39 cellular contexts compared by ENCODE assay signal in genomic region chr11:1181420-1181819, GRCh38. TPM values are rescaled to one million over a fixed set of nuclear protein-coding genes. Genes with fewer than 3 reads are reported as not detected.
"Had no signal": no experiment of that assay in that cellular context is flagged by ENCODE, and none has a peak within 500 bp of the region (broad histone marks: within the 10 kb centered on the region; RNA-seq: fewer than 3 reads in every experiment).

No MANE protein-coding gene starts in this region.

- H3K4me3 ChIP-seq: adrenal gland, body of pancreas, breast epithelium had no signal

- DNase-seq: activated B cell treated with CpG ODN at 0.5 μM for 24 hours; activated CD4-positive, alpha-beta memory T cell treated with anti-CD3 and anti-CD28 coated beads for 36 hours; activated CD4-positive, alpha-beta T cell treated with anti-CD3 and anti-CD28 coated beads for 4 hours; activated CD4-positive, alpha-beta T cell treated with anti-CD3 and anti-CD28 coated beads, Interleukin-2, amount 10 ng/mL, durations not matched to agents 24 days and 14 days; activated CD4-positive, alpha-beta T cell treated with anti-CD3 and anti-CD28 coated beads, Interleukin-2, amount 50 U/mL, for 1 hour; activated CD4-positive, alpha-beta T cell treated with anti-CD3 and anti-CD28 coated beads, Interleukin-2, amount 50 U/mL, for 4 hours; activated CD4-positive, CD25-positive, alpha-beta regulatory T cell treated with anti-CD3 and anti-CD28 coated beads, Interleukin-2, amount 50 U/mL, for 72 hours; activated CD8-positive, alpha-beta memory T cell treated with anti-CD3 and anti-CD28 coated beads, Interleukin-2, amount 50 U/mL, for 4 hours; activated CD8-positive, alpha-beta T cell treated with anti-CD3 and anti-CD28 coated beads for 36 hours; activated effector memory CD4-positive, alpha-beta T cell treated with anti-CD3 and anti-CD28 coated beads, Interleukin-2, amount 50 U/mL, for 16 hours; activated gamma-delta T cell treated with Interleukin-2 at 50 U/mL for 16 hours; activated naive CD4-positive, alpha-beta T cell treated with anti-CD3 and anti-CD28 coated beads for 36 hours; activated naive CD4-positive, alpha-beta T cell treated with anti-CD3 and anti-CD28 coated beads, Interleukin-2, amount 50 U/mL, for 16 hours; activated naive CD8-positive, alpha-beta T cell treated with anti-CD3 and anti-CD28 coated beads for 36 hours; activated T-cell treated with anti-CD3 and anti-CD28 coated beads for 4 hours; activated T-cell treated with anti-CD3 and anti-CD28 coated beads, Interleukin-2, amount 50 U/mL, for 1 hour; activated T-cell treated with anti-CD3 and anti-CD28 coated beads, Interleukin-2, amount 50 U/mL, for 4 hours; activated T-cell treated with anti-CD3 and anti-CD28 coated beads, Interleukin-2, amount 50 U/mL, for 72 hours; adrenal gland; amniotic stem cell; aorta; body of pancreas; brain microvascular endothelial cell; caudate nucleus; SW 1271; T-helper 1 cell; T-helper 2 cell; T-helper 9 cell had no signal

- H3K36me3 ChIP-seq: adrenal gland, brain microvascular endothelial cell, breast epithelium had no signal

- H3K27me3 ChIP-seq: body of pancreas, brain microvascular endothelial cell had no signal

- H3K4me3 Mint-ChIP-seq: activated B cell treated with CpG ODN at 0.5 μM for 24 hours; activated CD4-positive, alpha-beta memory T cell treated with anti-CD3 and anti-CD28 coated beads for 36 hours; activated CD4-positive, alpha-beta T cell treated with anti-CD3 and anti-CD28 coated beads, Interleukin-2, amount 10 ng/mL, durations not matched to agents 24 days and 14 days; activated CD8-positive, alpha-beta T cell treated with anti-CD3 and anti-CD28 coated beads for 36 hours; activated naive CD4-positive, alpha-beta T cell treated with anti-CD3 and anti-CD28 coated beads for 36 hours; activated naive CD8-positive, alpha-beta T cell treated with anti-CD3 and anti-CD28 coated beads for 36 hours; activated T-cell treated with anti-CD3 and anti-CD28 coated beads, Interleukin-2, amount 50 U/mL, for 4 hours; activated T-cell treated with anti-CD3 and anti-CD28 coated beads, Interleukin-2, amount 50 U/mL, for 72 hours; activated T-helper 1 cell treated with anti-CD3 and anti-CD28 coated beads, Interleukin-12 subunit alpha, Interleukin-12 subunit beta, Interleukin-2, Interleukin-4 antibody, amounts not matched to agents 30 ng/mL and 10 ng/mL and 1 ng/mL, durations not matched to agents 14 hours and 24 hours and 36 hours; activated T-helper 17 cell treated with anti-CD3 and anti-CD28 coated beads, Interleukin-2, amount 50 U/mL, for 72 hours; central memory CD8-positive, alpha-beta T cell; T-helper 1 cell treated with Interleukin-12 subunit alpha and Interleukin-12 subunit beta and Interleukin-4 antibody, amounts not matched to agents 30 μg/mL and 1 μg/mL, for 36 hours; T-helper 2 cell treated with Interferon-gamma antibody and Interleukin-4, amounts not matched to agents 5 μg/mL and 100 μg/mL, for 36 hours had no signal

- H3K4me1 ChIP-seq: adrenal gland, body of pancreas, breast epithelium had no signal

- H3K27ac ChIP-seq: adrenal gland, body of pancreas, brain microvascular endothelial cell, breast epithelium, VCaP had no signal

- H3K9me3 ChIP-seq: adrenal gland, body of pancreas, breast epithelium had no signal

- H3K27ac Mint-ChIP-seq: activated B cell treated with CpG ODN at 0.5 μM for 24 hours; activated CD4-positive, alpha-beta memory T cell treated with anti-CD3 and anti-CD28 coated beads for 36 hours; activated CD4-positive, alpha-beta T cell treated with anti-CD3 and anti-CD28 coated beads, Interleukin-2, amount 10 ng/mL, durations not matched to agents 24 days and 14 days; activated CD8-positive, alpha-beta T cell treated with anti-CD3 and anti-CD28 coated beads for 36 hours; activated naive CD4-positive, alpha-beta T cell treated with anti-CD3 and anti-CD28 coated beads for 36 hours; activated naive CD4-positive, alpha-beta T cell treated with anti-CD3 and anti-CD28 coated beads, Interleukin-2, amount 50 U/mL, for 72 hours; activated naive CD8-positive, alpha-beta T cell treated with anti-CD3 and anti-CD28 coated beads for 36 hours; activated T-cell treated with anti-CD3 and anti-CD28 coated beads, Interleukin-2, amount 50 U/mL, for 72 hours; activated T-helper 1 cell treated with anti-CD3 and anti-CD28 coated beads, Interleukin-12 subunit alpha, Interleukin-12 subunit beta, Interleukin-2, Interleukin-4 antibody, amounts not matched to agents 30 ng/mL and 10 ng/mL and 1 ng/mL, durations not matched to agents 14 hours and 24 hours and 36 hours; activated T-helper 17 cell treated with anti-CD3 and anti-CD28 coated beads, Interleukin-2, amount 50 U/mL, for 72 hours; T-helper 1 cell treated with Interleukin-12 subunit alpha and Interleukin-12 subunit beta and Interleukin-4 antibody, amounts not matched to agents 30 μg/mL and 1 μg/mL, for 36 hours; T-helper 2 cell treated with Interferon-gamma antibody and Interleukin-4, amounts not matched to agents 5 μg/mL and 100 μg/mL, for 36 hours had no signal

- H3K4me1 Mint-ChIP-seq: activated B cell treated with CpG ODN at 0.5 μM for 24 hours; activated CD4-positive, alpha-beta T cell treated with anti-CD3 and anti-CD28 coated beads, Interleukin-2, amount 10 ng/mL, durations not matched to agents 24 days and 14 days; activated naive CD8-positive, alpha-beta T cell treated with anti-CD3 and anti-CD28 coated beads for 36 hours; activated T-helper 17 cell treated with anti-CD3 and anti-CD28 coated beads, Interleukin-2, amount 50 U/mL, for 72 hours had no signal

- H3K36me3 Mint-ChIP-seq: activated CD4-positive, alpha-beta memory T cell treated with anti-CD3 and anti-CD28 coated beads for 36 hours; activated naive CD4-positive, alpha-beta T cell treated with anti-CD3 and anti-CD28 coated beads, Interleukin-2, amount 50 U/mL, for 72 hours; activated naive CD8-positive, alpha-beta T cell treated with anti-CD3 and anti-CD28 coated beads for 36 hours had no signal

- H3K9me3 Mint-ChIP-seq: activated B cell treated with CpG ODN at 0.5 μM for 24 hours; activated CD4-positive, alpha-beta memory T cell treated with anti-CD3 and anti-CD28 coated beads for 36 hours; activated CD4-positive, alpha-beta T cell treated with anti-CD3 and anti-CD28 coated beads, Interleukin-2, amount 10 ng/mL, durations not matched to agents 24 days and 14 days; activated CD8-positive, alpha-beta T cell treated with anti-CD3 and anti-CD28 coated beads for 36 hours; activated naive CD4-positive, alpha-beta T cell treated with anti-CD3 and anti-CD28 coated beads for 36 hours; activated naive CD4-positive, alpha-beta T cell treated with anti-CD3 and anti-CD28 coated beads, Interleukin-2, amount 50 U/mL, for 72 hours; activated naive CD8-positive, alpha-beta T cell treated with anti-CD3 and anti-CD28 coated beads for 36 hours; activated T-cell treated with anti-CD3 and anti-CD28 coated beads, Interleukin-2, amount 50 U/mL, for 4 hours; activated T-cell treated with anti-CD3 and anti-CD28 coated beads, Interleukin-2, amount 50 U/mL, for 72 hours; activated T-helper 1 cell treated with anti-CD3 and anti-CD28 coated beads, Interleukin-12 subunit alpha, Interleukin-12 subunit beta, Interleukin-2, Interleukin-4 antibody, amounts not matched to agents 30 ng/mL and 10 ng/mL and 1 ng/mL, durations not matched to agents 14 hours and 24 hours and 36 hours; activated T-helper 17 cell treated with anti-CD3 and anti-CD28 coated beads, Interleukin-2, amount 50 U/mL, for 72 hours; central memory CD8-positive, alpha-beta T cell; T-helper 1 cell treated with Interleukin-12 subunit alpha and Interleukin-12 subunit beta and Interleukin-4 antibody, amounts not matched to agents 30 μg/mL and 1 μg/mL, for 36 hours; T-helper 2 cell treated with Interferon-gamma antibody and Interleukin-4, amounts not matched to agents 5 μg/mL and 100 μg/mL, for 36 hours had no signal

- ATAC-seq: activated CD8-positive, alpha-beta T cell treated with anti-CD3 and anti-CD28 coated beads for 36 hours; activated naive CD4-positive, alpha-beta T cell treated with anti-CD3 and anti-CD28 coated beads, Interleukin-2, amount 50 U/mL, for 72 hours; activated T-cell treated with anti-CD3 and anti-CD28 coated beads, Interleukin-2, amount 50 U/mL, for 72 hours; activated T-helper 17 cell treated with anti-CD3 and anti-CD28 coated beads, Interleukin-2, amount 50 U/mL, for 72 hours; body of pancreas had no signal

- FAIRE-seq: astrocyte, TTC549 had no signal

RNA-seq across cellular contexts. Expression of gene MUC5AC, which starts 23.7 kb away (rescaled TPM):
- total RNA-seq: activated B cell treated with CpG ODN at 0.5 μM for 24 hours; activated CD4-positive, alpha-beta memory T cell treated with anti-CD3 and anti-CD28 coated beads for 36 hours; activated CD4-positive, alpha-beta T cell treated with anti-CD3 and anti-CD28 coated beads, Interleukin-2, amount 10 ng/mL, durations not matched to agents 24 days and 14 days; activated CD8-positive, alpha-beta memory T cell treated with anti-CD3 and anti-CD28 coated beads for 36 hours; activated CD8-positive, alpha-beta T cell treated with anti-CD3 and anti-CD28 coated beads for 36 hours; activated naive CD4-positive, alpha-beta T cell treated with anti-CD3 and anti-CD28 coated beads for 36 hours; activated naive CD4-positive, alpha-beta T cell treated with anti-CD3 and anti-CD28 coated beads, Interleukin-2, amount 50 U/mL, for 72 hours; activated naive CD8-positive, alpha-beta T cell treated with anti-CD3 and anti-CD28 coated beads for 36 hours; activated T-cell treated with anti-CD3 and anti-CD28 coated beads, Interleukin-2, amount 50 U/mL, for 72 hours; activated T-helper 1 cell treated with anti-CD3 and anti-CD28 coated beads, Interleukin-12 subunit alpha, Interleukin-12 subunit beta, Interleukin-2, Interleukin-4 antibody, amounts not matched to agents 30 ng/mL and 10 ng/mL and 1 ng/mL, durations not matched to agents 14 hours and 24 hours and 36 hours; activated T-helper 17 cell treated with anti-CD3 and anti-CD28 coated beads, Interleukin-2, amount 50 U/mL, for 72 hours; aorta; astrocyte; breast epithelium had no signal

RNA-seq across cellular contexts. Expression of gene MUC5B, which starts 41.4 kb away (rescaled TPM):
- total RNA-seq: activated B cell treated with CpG ODN at 0.5 μM for 24 hours; activated CD4-positive, alpha-beta memory T cell treated with anti-CD3 and anti-CD28 coated beads for 36 hours; activated CD4-positive, alpha-beta T cell treated with anti-CD3 and anti-CD28 coated beads, Interleukin-2, amount 10 ng/mL, durations not matched to agents 24 days and 14 days; activated CD8-positive, alpha-beta memory T cell treated with anti-CD3 and anti-CD28 coated beads for 36 hours; activated CD8-positive, alpha-beta T cell treated with anti-CD3 and anti-CD28 coated beads for 36 hours; activated naive CD4-positive, alpha-beta T cell treated with anti-CD3 and anti-CD28 coated beads for 36 hours; activated naive CD4-positive, alpha-beta T cell treated with anti-CD3 and anti-CD28 coated beads, Interleukin-2, amount 50 U/mL, for 72 hours; activated naive CD8-positive, alpha-beta T cell treated with anti-CD3 and anti-CD28 coated beads for 36 hours; activated T-cell treated with anti-CD3 and anti-CD28 coated beads, Interleukin-2, amount 50 U/mL, for 72 hours; activated T-helper 1 cell treated with anti-CD3 and anti-CD28 coated beads, Interleukin-12 subunit alpha, Interleukin-12 subunit beta, Interleukin-2, Interleukin-4 antibody, amounts not matched to agents 30 ng/mL and 10 ng/mL and 1 ng/mL, durations not matched to agents 14 hours and 24 hours and 36 hours; activated T-helper 17 cell treated with anti-CD3 and anti-CD28 coated beads, Interleukin-2, amount 50 U/mL, for 72 hours; aorta; astrocyte had no signal
